Comparison of ENCODE assay signal across 1 cellular context in the genomic region with DNA sequence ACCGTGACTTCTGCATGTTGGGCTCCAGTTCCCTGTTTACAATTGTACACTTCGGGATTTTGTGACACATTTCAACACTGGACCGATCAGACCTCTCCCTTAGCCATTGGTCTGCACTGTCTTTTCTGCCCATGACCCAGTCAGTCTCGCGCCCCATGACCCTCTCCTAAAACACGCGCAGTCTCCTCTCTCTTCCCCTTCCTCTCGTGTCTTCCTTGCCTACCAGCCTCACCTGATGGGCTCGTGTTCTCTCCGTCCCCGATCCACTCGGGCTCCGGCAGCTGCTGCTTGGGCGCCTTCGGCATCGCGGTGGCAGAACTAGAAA.
TF ChIP-seq lines count a peak whose summit lies in the region.

No MANE protein-coding gene starts in this region.

TF ChIP-seq in GM23338, 12 proteins besides CTCF, POLR2A, EP300 and RAD21 (continued from another document):
- TF ChIP-seq, protein P1, sequence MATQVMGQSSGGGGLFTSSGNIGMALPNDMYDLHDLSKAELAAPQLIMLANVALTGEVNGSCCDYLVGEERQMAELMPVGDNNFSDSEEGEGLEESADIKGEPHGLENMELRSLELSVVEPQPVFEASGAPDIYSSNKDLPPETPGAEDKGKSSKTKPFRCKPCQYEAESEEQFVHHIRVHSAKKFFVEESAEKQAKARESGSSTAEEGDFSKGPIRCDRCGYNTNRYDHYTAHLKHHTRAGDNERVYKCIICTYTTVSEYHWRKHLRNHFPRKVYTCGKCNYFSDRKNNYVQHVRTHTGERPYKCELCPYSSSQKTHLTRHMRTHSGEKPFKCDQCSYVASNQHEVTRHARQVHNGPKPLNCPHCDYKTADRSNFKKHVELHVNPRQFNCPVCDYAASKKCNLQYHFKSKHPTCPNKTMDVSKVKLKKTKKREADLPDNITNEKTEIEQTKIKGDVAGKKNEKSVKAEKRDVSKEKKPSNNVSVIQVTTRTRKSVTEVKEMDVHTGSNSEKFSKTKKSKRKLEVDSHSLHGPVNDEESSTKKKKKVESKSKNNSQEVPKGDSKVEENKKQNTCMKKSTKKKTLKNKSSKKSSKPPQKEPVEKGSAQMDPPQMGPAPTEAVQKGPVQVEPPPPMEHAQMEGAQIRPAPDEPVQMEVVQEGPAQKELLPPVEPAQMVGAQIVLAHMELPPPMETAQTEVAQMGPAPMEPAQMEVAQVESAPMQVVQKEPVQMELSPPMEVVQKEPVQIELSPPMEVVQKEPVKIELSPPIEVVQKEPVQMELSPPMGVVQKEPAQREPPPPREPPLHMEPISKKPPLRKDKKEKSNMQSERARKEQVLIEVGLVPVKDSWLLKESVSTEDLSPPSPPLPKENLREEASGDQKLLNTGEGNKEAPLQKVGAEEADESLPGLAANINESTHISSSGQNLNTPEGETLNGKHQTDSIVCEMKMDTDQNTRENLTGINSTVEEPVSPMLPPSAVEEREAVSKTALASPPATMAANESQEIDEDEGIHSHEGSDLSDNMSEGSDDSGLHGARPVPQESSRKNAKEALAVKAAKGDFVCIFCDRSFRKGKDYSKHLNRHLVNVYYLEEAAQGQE (IDR thresholded peaks at IDR 0.05; ENCODE audit: unreplicated experiment), result no peak
- TF ChIP-seq, protein P2, sequence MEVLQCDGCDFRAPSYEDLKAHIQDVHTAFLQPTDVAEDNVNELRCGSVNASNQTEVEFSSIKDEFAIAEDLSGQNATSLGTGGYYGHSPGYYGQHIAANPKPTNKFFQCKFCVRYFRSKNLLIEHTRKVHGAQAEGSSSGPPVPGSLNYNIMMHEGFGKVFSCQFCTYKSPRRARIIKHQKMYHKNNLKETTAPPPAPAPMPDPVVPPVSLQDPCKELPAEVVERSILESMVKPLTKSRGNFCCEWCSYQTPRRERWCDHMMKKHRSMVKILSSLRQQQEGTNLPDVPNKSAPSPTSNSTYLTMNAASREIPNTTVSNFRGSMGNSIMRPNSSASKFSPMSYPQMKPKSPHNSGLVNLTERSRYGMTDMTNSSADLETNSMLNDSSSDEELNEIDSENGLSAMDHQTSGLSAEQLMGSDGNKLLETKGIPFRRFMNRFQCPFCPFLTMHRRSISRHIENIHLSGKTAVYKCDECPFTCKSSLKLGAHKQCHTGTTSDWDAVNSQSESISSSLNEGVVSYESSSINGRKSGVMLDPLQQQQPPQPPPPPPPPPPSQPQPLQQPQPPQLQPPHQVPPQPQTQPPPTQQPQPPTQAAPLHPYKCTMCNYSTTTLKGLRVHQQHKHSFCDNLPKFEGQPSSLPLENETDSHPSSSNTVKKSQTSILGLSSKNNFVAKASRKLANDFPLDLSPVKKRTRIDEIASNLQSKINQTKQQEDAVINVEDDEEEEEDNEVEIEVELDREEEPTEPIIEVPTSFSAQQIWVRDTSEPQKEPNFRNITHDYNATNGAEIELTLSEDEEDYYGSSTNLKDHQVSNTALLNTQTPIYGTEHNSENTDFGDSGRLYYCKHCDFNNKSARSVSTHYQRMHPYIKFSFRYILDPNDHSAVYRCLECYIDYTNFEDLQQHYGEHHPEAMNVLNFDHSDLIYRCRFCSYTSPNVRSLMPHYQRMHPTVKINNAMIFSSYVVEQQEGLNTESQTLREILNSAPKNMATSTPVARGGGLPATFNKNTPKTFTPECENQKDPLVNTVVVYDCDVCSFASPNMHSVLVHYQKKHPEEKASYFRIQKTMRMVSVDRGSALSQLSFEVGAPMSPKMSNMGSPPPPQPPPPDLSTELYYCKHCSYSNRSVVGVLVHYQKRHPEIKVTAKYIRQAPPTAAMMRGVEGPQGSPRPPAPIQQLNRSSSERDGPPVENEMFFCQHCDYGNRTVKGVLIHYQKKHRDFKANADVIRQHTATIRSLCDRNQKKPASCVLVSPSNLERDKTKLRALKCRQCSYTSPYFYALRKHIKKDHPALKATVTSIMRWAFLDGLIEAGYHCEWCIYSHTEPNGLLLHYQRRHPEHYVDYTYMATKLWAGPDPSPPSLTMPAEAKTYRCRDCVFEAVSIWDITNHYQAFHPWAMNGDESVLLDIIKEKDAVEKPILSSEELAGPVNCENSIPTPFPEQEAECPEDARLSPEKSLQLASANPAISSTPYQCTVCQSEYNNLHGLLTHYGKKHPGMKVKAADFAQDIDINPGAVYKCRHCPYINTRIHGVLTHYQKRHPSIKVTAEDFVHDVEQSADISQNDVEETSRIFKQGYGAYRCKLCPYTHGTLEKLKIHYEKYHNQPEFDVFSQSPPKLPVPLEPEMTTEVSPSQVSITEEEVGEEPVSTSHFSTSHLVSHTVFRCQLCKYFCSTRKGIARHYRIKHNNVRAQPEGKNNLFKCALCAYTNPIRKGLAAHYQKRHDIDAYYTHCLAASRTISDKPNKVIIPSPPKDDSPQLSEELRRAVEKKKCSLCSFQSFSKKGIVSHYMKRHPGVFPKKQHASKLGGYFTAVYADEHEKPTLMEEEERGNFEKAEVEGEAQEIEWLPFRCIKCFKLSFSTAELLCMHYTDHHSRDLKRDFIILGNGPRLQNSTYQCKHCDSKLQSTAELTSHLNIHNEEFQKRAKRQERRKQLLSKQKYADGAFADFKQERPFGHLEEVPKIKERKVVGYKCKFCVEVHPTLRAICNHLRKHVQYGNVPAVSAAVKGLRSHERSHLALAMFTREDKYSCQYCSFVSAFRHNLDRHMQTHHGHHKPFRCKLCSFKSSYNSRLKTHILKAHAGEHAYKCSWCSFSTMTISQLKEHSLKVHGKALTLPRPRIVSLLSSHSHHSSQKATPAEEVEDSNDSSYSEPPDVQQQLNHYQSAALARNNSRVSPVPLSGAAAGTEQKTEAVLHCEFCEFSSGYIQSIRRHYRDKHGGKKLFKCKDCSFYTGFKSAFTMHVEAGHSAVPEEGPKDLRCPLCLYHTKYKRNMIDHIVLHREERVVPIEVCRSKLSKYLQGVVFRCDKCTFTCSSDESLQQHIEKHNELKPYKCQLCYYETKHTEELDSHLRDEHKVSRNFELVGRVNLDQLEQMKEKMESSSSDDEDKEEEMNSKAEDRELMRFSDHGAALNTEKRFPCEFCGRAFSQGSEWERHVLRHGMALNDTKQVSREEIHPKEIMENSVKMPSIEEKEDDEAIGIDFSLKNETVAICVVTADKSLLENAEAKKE (CRISPR knock-in tag; IDR thresholded peaks at IDR 0.05), result no peak
- TF ChIP-seq ZNF114 (CRISPR knock-in tag; IDR thresholded peaks at IDR 0.05) (no peak), JUNB (IDR thresholded peaks at IDR 0.05; ENCODE audit: unreplicated experiment) (no peak), POLR2AphosphoS5 (IDR thresholded peaks at IDR 0.05; ENCODE audit: low read depth) (no peak), EZH2phosphoT487 (IDR thresholded peaks at IDR 0.05; ENCODE audit: unreplicated experiment) (no peak)
- TF ChIP-seq, protein P3, sequence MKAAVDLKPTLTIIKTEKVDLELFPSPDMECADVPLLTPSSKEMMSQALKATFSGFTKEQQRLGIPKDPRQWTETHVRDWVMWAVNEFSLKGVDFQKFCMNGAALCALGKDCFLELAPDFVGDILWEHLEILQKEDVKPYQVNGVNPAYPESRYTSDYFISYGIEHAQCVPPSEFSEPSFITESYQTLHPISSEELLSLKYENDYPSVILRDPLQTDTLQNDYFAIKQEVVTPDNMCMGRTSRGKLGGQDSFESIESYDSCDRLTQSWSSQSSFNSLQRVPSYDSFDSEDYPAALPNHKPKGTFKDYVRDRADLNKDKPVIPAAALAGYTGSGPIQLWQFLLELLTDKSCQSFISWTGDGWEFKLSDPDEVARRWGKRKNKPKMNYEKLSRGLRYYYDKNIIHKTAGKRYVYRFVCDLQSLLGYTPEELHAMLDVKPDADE (IDR thresholded peaks at IDR 0.05), result no peak
